Comparison of ENCODE assay signal across 5 cellular contexts in genomic region chr9:22440841-22441240, GRCh38. TPM values are rescaled to one million over a fixed set of nuclear protein-coding genes. Genes with fewer than 3 reads are reported as not detected.
"Had no signal": no experiment of that assay in that cellular context is flagged by ENCODE, and none has a peak within 500 bp of the region (broad histone marks: within the 10 kb centered on the region; RNA-seq: fewer than 3 reads in every experiment).

No MANE protein-coding gene starts in this region.

- H3K4me1 Mint-ChIP-seq: GM23338, IgD-negative memory B cell had no signal

- H3K4me3 ChIP-seq: GM23338 had no signal

- DNase-seq: H9, HCEC 1CT had no signal

- H3K4me2 ChIP-seq: GM23338 had no signal

- ATAC-seq: GM23338 had no signal

- H2AFZ ChIP-seq: GM23338 had no signal

- H3K27ac Mint-ChIP-seq: GM23338, H9, IgD-negative memory B cell had no signal

- H3K4me3 Mint-ChIP-seq: GM23338, H9, IgD-negative memory B cell had no signal

- H3K9me3 Mint-ChIP-seq: GM23338 had no signal

RNA-seq across cellular contexts. Expression of gene DMRTA1, which starts 5.8 kb away (rescaled TPM):
- total RNA-seq: HT-29 had no signal
- polyA plus RNA-seq: IgD-negative memory B cell had no signal
